Comparison of ENCODE assay signal across 8 cellular contexts in the genomic region with DNA sequence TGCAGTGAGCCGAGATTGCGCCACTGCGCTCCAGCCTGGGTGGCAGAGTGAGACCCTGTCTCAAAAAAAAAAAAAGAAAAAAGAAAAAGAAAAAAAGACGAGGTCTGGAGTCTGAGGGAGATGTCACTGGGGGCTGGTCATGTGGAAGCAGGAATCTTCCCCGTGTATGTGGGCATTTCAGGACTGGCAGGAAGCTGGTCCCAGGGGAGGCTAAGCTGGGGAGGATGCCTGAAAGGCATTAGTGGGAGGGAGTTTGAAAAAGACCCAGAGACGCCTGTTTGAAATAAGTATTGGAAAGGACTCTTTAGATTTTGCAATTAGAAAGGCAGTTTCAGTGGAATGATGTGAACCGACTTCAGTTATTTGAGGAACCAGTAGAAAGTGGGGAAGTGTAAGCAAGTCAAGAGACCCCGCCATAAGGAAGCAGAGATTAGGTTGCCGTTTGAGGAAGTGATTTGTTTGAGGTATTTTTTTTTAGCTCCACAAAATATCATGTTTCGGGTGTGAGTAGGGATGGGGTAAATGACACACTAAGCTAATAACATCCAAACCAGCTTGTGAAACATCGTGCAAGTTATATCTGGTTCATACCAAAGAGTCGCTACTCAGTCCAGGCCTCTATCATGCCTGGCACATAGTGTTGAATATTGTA. TPM values are rescaled to one million over a fixed set of nuclear protein-coding genes. Genes with fewer than 3 reads are reported as not detected.
A peak's percentile ranks its signal among the peaks of the same experiment; 100 is the strongest.
DNase-seq lines count a peak whose midpoint lies in the region; ATAC-seq and TF ChIP-seq lines count a peak whose summit lies in the region.

No MANE protein-coding gene starts in this region.

- POLR2A ChIA-PET in GM10248 (lab: Yijun Ruan, JAX): interaction anchor here (0.6 to 0.9 kb wide), 3 partner anchors 14 to 52 kb away, joined by 3 read pairs; no protein-coding TSS in a partner anchor

- WGBS in mesendoderm (ENCODE audit: extremely low coverage, insufficient coverage, low lambda C conversion rate): no CpG with 5 or more reads among the region's 12 CpGs

- no peak overlapping the region for H3K27ac ChIP-seq in mesendoderm (ENCODE audit: low read depth, low read length)

- H3K36me3 ChIP-seq in mesendoderm (ENCODE audit: control insufficient read depth, insufficient read depth, low read length): peaks cover 1% of the 10 kb centered on the region

- no peaks in the 10 kb centered on the region for H3K79me2 ChIP-seq in mesendoderm (ENCODE audit: control insufficient read depth, insufficient read depth, low read length)

- no peak overlapping the region for H2AK5ac ChIP-seq in mesendoderm (ENCODE audit: low read length)

- CTCF ChIA-PET in GM10248 (lab: Yijun Ruan, JAX): interaction anchor here (0.9 to 1.3 kb wide), 3 partner anchors 10 to 54 kb away, joined by 3 to 4 read pairs (median 3); no protein-coding TSS in a partner anchor

- no peak overlapping the region for H3K56ac ChIP-seq in mesendoderm (ENCODE audit: low read length)

- H3K9ac ChIP-seq in mesendoderm (ENCODE audit: low read length): no peak overlapping the region

- no peak overlapping the region for H2BK15ac ChIP-seq in mesendoderm (replicated peaks; ENCODE audit: low read depth)

- peaks cover 4% of the 10 kb centered on the region for H3K79me1 ChIP-seq in mesendoderm (ENCODE audit: low read length)

- DNase-seq in GM10248 (ENCODE audit: extremely low spot score) (peak; percentile 45), NCI-H69 (lab: John Stamatoyannopoulos, UW) (peak; percentile 14), left kidney (ENCODE audit: low read depth, low spot score) (peak; percentile 61), AG08395 (ENCODE audit: low spot score) (no peak), SHP77 (lab: John Stamatoyannopoulos, UW) (no peak), mesendoderm (no peak)
- DNase-seq in activated CD8-positive, alpha-beta memory T cell treated with anti-CD3 and anti-CD28 coated beads, Interleukin-2, amount 50 U/mL, for 48 hours: no peak

- H3K4me3 ChIP-seq in mesendoderm (ENCODE audit: low read length): no peak overlapping the region

- no peak overlapping the region for H2BK5ac ChIP-seq in mesendoderm (ENCODE audit: low read length)

- ATAC-seq in GM21717 (IDR thresholded peaks at IDR 0.05; ENCODE audit: unreplicated experiment): peak; percentile 74

- no peak overlapping the region for H2BK120ac ChIP-seq in mesendoderm (ENCODE audit: low read depth, low read length)

- no peak overlapping the region for H3K18ac ChIP-seq in mesendoderm (ENCODE audit: low read length)

- H4K8ac ChIP-seq in mesendoderm (ENCODE audit: low read depth, low read length): no peak overlapping the region

- peaks cover 3% of the 10 kb centered on the region for H3K4me1 ChIP-seq in mesendoderm (ENCODE audit: control insufficient read depth, low read depth, low read length)

- H3K27me3 ChIP-seq in mesendoderm (ENCODE audit: insufficient read depth, low read length, poor library complexity): no peaks in the 10 kb centered on the region

- H3K4ac ChIP-seq in mesendoderm (ENCODE audit: low read depth, low read length): no peak overlapping the region

- no peak overlapping the region for H3K4me2 ChIP-seq in mesendoderm (ENCODE audit: low read length)

- no peak overlapping the region for H3K23ac ChIP-seq in mesendoderm (ENCODE audit: low read length)

- TF ChIP-seq CTCF in GM10248 (IDR thresholded peaks at IDR 0.05; ENCODE audit: control extremely low read depth, extremely low read depth, low read depth, missing control alignments): no peak

- no peak overlapping the region for H4K5ac ChIP-seq in mesendoderm (ENCODE audit: low read length)

RNA-seq across cellular contexts. Expression of a gene that starts 55.5 kb away (rescaled TPM):
- polyA plus RNA-seq in mesendoderm (2013, experiment 1 of 2): 47.2 TPM
- polyA plus RNA-seq in mesendoderm (2013, experiment 2 of 2): 46.4 TPM

Comparison
In these comparisons a context has a peak if more than half of its experiments do, and no peak if none do; other contexts are left out.
1. DNase-seq: peak in GM10248 (single experiment), NCI-H69 (single experiment) and left kidney (single experiment); none in AG08395 (single experiment), SHP77 (0 of 2), activated CD8-positive, alpha-beta memory T cell treated with anti-CD3 and anti-CD28 coated beads, Interleukin-2, amount 50 U/mL, for 48 hours (single experiment) and mesendoderm (single experiment).